2 cellular contexts compared by ENCODE assay signal in genomic region chr1:208045410-208046252, GRCh38.
TF ChIP-seq lines count a peak whose summit lies in the region.

No MANE protein-coding gene starts in this region.

TF ChIP-seq in Ishikawa, 13 proteins besides CTCF, POLR2A, EP300 and RAD21 (continued from another document):
- no peak for TF ChIP-seq EGR1 (IDR thresholded peaks at IDR 0.05)
- TF ChIP-seq TAF1 (IDR thresholded peaks at IDR 0.05; ENCODE audit: low read depth): no peak
- no peak for TF ChIP-seq TCF12 (IDR thresholded peaks at IDR 0.05; ENCODE audit: low read depth)
- TF ChIP-seq USF1 (IDR thresholded peaks at IDR 0.05): no peak

TF ChIP-seq in GM12878, 131 proteins besides CTCF, POLR2A, EP300 and RAD21 (continued from another document):
- TF ChIP-seq NKRF (conservative IDR thresholded peaks at IDR 0.05) (no peak), TCF3 (IDR thresholded peaks at IDR 0.05; ENCODE audit: borderline replicate concordance, insufficient read depth, low read depth, low read length) (no peak), YBX1 (IDR thresholded peaks at IDR 0.05) (no peak)
